10 cellular contexts compared by ENCODE assay signal in the genomic region with DNA sequence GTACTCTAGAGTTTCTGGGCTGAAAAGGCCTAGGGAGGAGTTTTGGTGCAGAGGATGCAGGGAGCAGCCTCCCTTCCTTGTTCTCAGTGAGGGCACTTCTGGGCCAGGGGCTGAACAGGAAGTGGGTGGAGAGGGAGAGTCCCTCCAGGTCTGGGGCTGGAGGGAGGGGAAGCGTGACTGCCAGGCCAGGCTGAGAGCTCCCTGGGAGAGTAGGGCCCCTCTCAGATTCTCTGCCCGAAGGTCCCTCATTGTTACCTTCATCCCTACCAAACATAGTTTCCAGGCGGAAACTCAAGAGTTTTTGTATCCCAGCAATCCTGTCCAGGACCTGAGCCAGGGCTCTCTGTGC. TPM values are rescaled to one million over a fixed set of nuclear protein-coding genes. Genes with fewer than 3 reads are reported as not detected.
DNase-seq lines count a peak whose midpoint lies in the region; ATAC-seq and TF ChIP-seq lines count a peak whose summit lies in the region.
"Had no signal": no experiment of that assay in that cellular context is flagged by ENCODE, and none has a peak within 500 bp of the region (broad histone marks: within the 10 kb centered on the region; RNA-seq: fewer than 3 reads in every experiment).

No MANE protein-coding gene starts in this region.

- DNase-seq in NCI-H748 (lab: John Stamatoyannopoulos, UW; ENCODE audit: unreplicated experiment) = peak; percentile 64
- no peak for DNase-seq in NCI-H748 treated with DMSO at 0.1 percent for 48 hours (lab: John Stamatoyannopoulos, UW)
- DNase-seq in activated B cell treated with CpG ODN at 0.5 μM for 24 hours = no peak
- DNase-seq in neural crest cell (ENCODE audit: low read depth, low spot score) = no peak
- no peak for DNase-seq in Peyer's patch
- no peak for DNase-seq in hippocampal formation (lab: John Stamatoyannopoulos, UW)
- DNase-seq in putamen (ENCODE audit: low spot score) = no peak

- TF ChIP-seq CTCF in activated B cell treated with CpG ODN at 0.5 μM for 24 hours (IDR thresholded peaks at IDR 0.05) (no peak), neural crest cell (conservative IDR thresholded peaks at IDR 0.05) (no peak), Peyer's patch (IDR thresholded peaks at IDR 0.05) (no peak)

- POLR2A ChIA-PET in activated B cell treated with CpG ODN at 0.5 μM for 24 hours (lab: Charles Lee) = no interaction called here

- TF ChIP-seq POLR2A in Peyer's patch (IDR thresholded peaks at IDR 0.05) = no peak

- CTCF ChIA-PET in activated B cell treated with CpG ODN at 0.5 μM for 24 hours (lab: Charles Lee) = interaction anchor here (1.3 kb wide), 1 partner anchor 51 kb away, joined by 5 read pairs; no protein-coding TSS in a partner anchor

- no peaks in the 10 kb centered on the region for H3K9me3 ChIP-seq in Peyer's patch
- H3K9me3 ChIP-seq: tibial nerve had no signal

- H3K36me3 ChIP-seq in Peyer's patch = no peaks in the 10 kb centered on the region
- H3K36me3 ChIP-seq: tibial nerve had no signal

- H3K27ac ChIP-seq in Peyer's patch = no peak overlapping the region
- H3K27ac ChIP-seq: KMS-11, tibial nerve had no signal

- no peaks in the 10 kb centered on the region for H3K9me3 Mint-ChIP-seq in activated B cell treated with CpG ODN at 0.5 μM for 24 hours
- H3K9me3 Mint-ChIP-seq in neural crest cell = no peaks in the 10 kb centered on the region

- no peaks in the 10 kb centered on the region for H3K27me3 ChIP-seq in Peyer's patch
- H3K27me3 ChIP-seq: tibial nerve had no signal

- H3K27me3 Mint-ChIP-seq in activated B cell treated with CpG ODN at 0.5 μM for 24 hours = no peaks in the 10 kb centered on the region
- H3K27me3 Mint-ChIP-seq in neural crest cell (ENCODE audit: low read depth) = no peaks in the 10 kb centered on the region

- H3K4me1 Mint-ChIP-seq in activated B cell treated with CpG ODN at 0.5 μM for 24 hours (peaks cover 17% of the 10 kb centered on the region), neural crest cell (peaks cover 41% of the 10 kb centered on the region)

- ATAC-seq in GM21786 (IDR thresholded peaks at IDR 0.05; ENCODE audit: unreplicated experiment) (peak; percentile 81), activated B cell treated with CpG ODN at 0.5 μM for 24 hours (ENCODE audit: low read depth) (peak; percentile 50)

- no peak overlapping the region for H3K4me3 ChIP-seq in Peyer's patch
- H3K4me3 ChIP-seq: tibial nerve had no signal

- H3K27ac Mint-ChIP-seq in activated B cell treated with CpG ODN at 0.5 μM for 24 hours (no peak overlapping the region), neural crest cell (ENCODE audit: unreplicated experiment) (peak overlapping the region; percentile 81)

- intact Hi-C loops in activated B cell treated with CpG ODN at 0.5 μM for 24 hours (cut with micrococcal nuclease) = loop anchor here (2.0 kb wide), 1 partner anchor 15 kb away; no protein-coding TSS in a partner anchor

- H3K4me3 Mint-ChIP-seq in activated B cell treated with CpG ODN at 0.5 μM for 24 hours (no peak overlapping the region), neural crest cell (peak overlapping the region; percentile 65)

- H3K36me3 Mint-ChIP-seq in activated B cell treated with CpG ODN at 0.5 μM for 24 hours (ENCODE audit: low read depth) (no peaks in the 10 kb centered on the region), neural crest cell (ENCODE audit: low read depth) (no peaks in the 10 kb centered on the region)

- H3K4me1 ChIP-seq in Peyer's patch = no peaks in the 10 kb centered on the region

RNA-seq across cellular contexts. Expression of a gene that starts 36.8 kb away (rescaled TPM):
- 0.54 and 0.98 TPM in 2 replicates for total RNA-seq in activated B cell treated with CpG ODN at 0.5 μM for 24 hours
- total RNA-seq in neural crest cell = 11.3 TPM in 2 replicates
- total RNA-seq in Peyer's patch = 10 to 100 TPM in 1 of 4 donors, 1 to 10 TPM in 3; 2.0 to 19.0 (median 2.3) TPM

RNA-seq across cellular contexts. Expression of a gene that starts 41.8 kb away (rescaled TPM):
- total RNA-seq in activated B cell treated with CpG ODN at 0.5 μM for 24 hours (0.20 and 0.27 TPM in 2 replicates), neural crest cell (0.89 and 0.91 TPM in 2 replicates), Peyer's patch (1 to 10 TPM; 1.1 to 3.3 (median 2.4) TPM)
